In genomic region chr17:4584125-4584834, GRCh38 we compare ENCODE assay signal across 8 cellular contexts. TPM values are rescaled to one million over a fixed set of nuclear protein-coding genes. Genes with fewer than 3 reads are reported as not detected.
DNase-seq lines count a peak whose midpoint lies in the region; ATAC-seq and TF ChIP-seq lines count a peak whose summit lies in the region.

Gene SMTNL2 (plus strand): TSS chr17:4584529. CDS start chr17:4584606, 77 bp downstream.

- no peaks in the 10 kb centered on the region for H3K36me3 ChIP-seq in HUES64 (ENCODE audit: insufficient read depth, low read length)

- H3K4me1 Mint-ChIP-seq in naive B cell: peaks cover 6 to 7% (median 7%) of the 10 kb centered on the region in 3 donors

- H3K4me1 ChIP-seq in HUES64 (ENCODE audit: insufficient read depth, low read length): no peaks in the 10 kb centered on the region

- H3K4me3 Mint-ChIP-seq in naive B cell: peak within 1 kb of the TSS; percentile 27 to 92 (median 85)

- ATAC-seq in naive B cell (ENCODE audit: low read depth in 2 of 2) (peak; percentile 58 to 64), HG03280 (IDR thresholded peaks at IDR 0.05; ENCODE audit: unreplicated experiment) (no peak), GM18909 (IDR thresholded peaks at IDR 0.05; ENCODE audit: poor library complexity, unreplicated experiment) (no peak)

- H3K27ac ChIP-seq in HUES64 (ENCODE audit: low read depth, low read length) (no peak within 1 kb of the TSS), coronary artery (no peak within 1 kb of the TSS)

- no peaks in the 10 kb centered on the region for H3K9me3 ChIP-seq in HUES64 (ENCODE audit: insufficient read depth, low read depth, low read length)

- peak within 1 kb of the TSS; percentile 63 for H3K4me3 ChIP-seq in HUES64 (ENCODE audit: low read length)
- H3K4me3 ChIP-seq in coronary artery: peak within 1 kb of the TSS; percentile 67

- H3K9me3 Mint-ChIP-seq in naive B cell: no peaks in the 10 kb centered on the region

- H3K9ac ChIP-seq in HUES64 (ENCODE audit: low read depth, low read length): peak within 1 kb of the TSS; percentile 37; the same call in 1 of the 2 replicates

- under 1% methylated on average over 88 of the region's 88 CpGs for WGBS in HUES64

- peaks cover 50% of the 10 kb centered on the region for H3K27me3 ChIP-seq in HUES64 (ENCODE audit: insufficient read depth, low read length)

- H3K27me3 Mint-ChIP-seq in naive B cell: peaks cover 19 to 83% (median 67%) of the 10 kb centered on the region in 3 donors

- no peaks in the 10 kb centered on the region for H3K36me3 Mint-ChIP-seq in naive B cell

- peak; percentile 77 for DNase-seq in 8988T
- no peak for DNase-seq in coronary artery (ENCODE audit: low spot score)
- DNase-seq in naive B cell: no peak
- DNase-seq in epidermal melanocyte (ENCODE audit: insufficient read length, low spot score): no peak
- no peak for DNase-seq in GM19240 (ENCODE audit: insufficient read length, low spot score)

- H3K27ac Mint-ChIP-seq in naive B cell: peak within 1 kb of the TSS in 1 of 6 donors; percentile 40

- no peak for TF ChIP-seq CTCF in coronary artery (IDR thresholded peaks at IDR 0.05)

RNA-seq across cellular contexts. Expression of gene SMTNL2, which starts in this region (rescaled TPM):
- polyA plus RNA-seq in HUES64 (2013, experiment 1 of 2): 1.0 TPM
- polyA plus RNA-seq in HUES64 (2013, experiment 2 of 2): 2.0 TPM
- polyA plus RNA-seq in naive B cell (ENCODE audit: low read depth in 6 of 6): not detected

Comparison
In these comparisons a context has a peak if more than half of its experiments do, and no peak if none do; other contexts are left out.
1. Peak in ATAC-seq in naive B cell; RNA of the gene not detected or under 1 TPM.